Comparison of ENCODE assay signal across 9 cellular contexts in genomic region chr1:8439015-8439702, GRCh38.
A peak's percentile ranks its signal among the peaks of the same experiment; 100 is the strongest.
DNase-seq lines count a peak whose midpoint lies in the region; ATAC-seq, FAIRE-seq and TF ChIP-seq lines count a peak whose summit lies in the region.
"Had no signal": no experiment of that assay in that cellular context is flagged by ENCODE, and none has a peak within 500 bp of the region (broad histone marks: within the 10 kb centered on the region; RNA-seq: fewer than 3 reads in every experiment).

No MANE protein-coding gene starts in this region.

- peak; percentile 42 for TF ChIP-seq CTCF in VCaP (conservative IDR thresholded peaks at IDR 0.05)

- H3K4me3 ChIP-seq in ACC112 (ENCODE audit: low read depth, low read length): no peak overlapping the region

- no peak for ATAC-seq in GM19035 (IDR thresholded peaks at IDR 0.05; ENCODE audit: unreplicated experiment)

- peak overlapping the region; percentile 59 for H3K27ac ChIP-seq in ACC112 (ENCODE audit: low read depth, low read length)
- H3K27ac ChIP-seq in VCaP: peak overlapping the region; percentile 67
- H3K27ac ChIP-seq: epithelial cell of prostate had no signal

- no peak overlapping the region for H2AFZ ChIP-seq in ACC112 (ENCODE audit: low read length, unreplicated experiment)

- no peaks in the 10 kb centered on the region for H3K79me2 ChIP-seq in ACC112 (ENCODE audit: control insufficient read depth, insufficient read depth, low read length, unreplicated experiment)

- H3K4me1 ChIP-seq in ACC112 (ENCODE audit: control insufficient read depth, insufficient read depth, low read length, unreplicated experiment): peaks cover 8% of the 10 kb centered on the region

- no peak for FAIRE-seq in frontal cortex (lab: Jason Lieb, UNC)

- H3K36me3 ChIP-seq in ACC112 (ENCODE audit: insufficient read depth, low read length): no peaks in the 10 kb centered on the region

- H3K27me3 ChIP-seq in ACC112 (ENCODE audit: insufficient read depth, low read length): no peaks in the 10 kb centered on the region

- DNase-seq in GM19238 (ENCODE audit: insufficient read length, low spot score) (peak; percentile 56), NCI-H1436 (lab: John Stamatoyannopoulos, UW) (peak; percentile 61), frontal cortex (ENCODE audit: low spot score in 2 of 2) (peak; percentile 49 to 71), non-pigmented ciliary epithelial cell (ENCODE audit: low read depth) (peak; percentile 65)
- DNase-seq in activated CD4-positive, alpha-beta T cell treated with anti-CD3 and anti-CD28 coated beads for 1 hour: no peak
